18 cellular contexts compared by ENCODE assay signal in genomic region chr9:137446851-137447471, GRCh38. TPM values are rescaled to one million over a fixed set of nuclear protein-coding genes. Genes with fewer than 3 reads are reported as not detected.
DNase-seq lines count a peak whose midpoint lies in the region; ATAC-seq, FAIRE-seq and TF ChIP-seq lines count a peak whose summit lies in the region.
"Had no signal": no experiment of that assay in that cellular context is flagged by ENCODE, and none has a peak within 500 bp of the region (broad histone marks: within the 10 kb centered on the region; RNA-seq: fewer than 3 reads in every experiment).

No MANE protein-coding gene starts in this region.

- H3K27me3 ChIP-seq in transverse colon, result peaks cover 20% of the 10 kb centered on the region

- H3K4me1 Mint-ChIP-seq in activated naive CD4-positive, alpha-beta T cell treated with anti-CD3 and anti-CD28 coated beads, Interleukin-2, amount 50 U/mL, for 24 hours, result peaks cover 25% of the 10 kb centered on the region

- H3K4me1 ChIP-seq in kidney (ENCODE audit: control insufficient read depth in 1 of 2, insufficient read depth in 1 of 2, low read depth in 1 of 2, low read length in 2 of 2) (peaks cover 0 to 6% of the 10 kb centered on the region in 2 donors), transverse colon (peaks cover under 1 to 15% (median 8%) of the 10 kb centered on the region in 4 donors)

- peak overlapping the region; percentile 49 for H3K4me3 ChIP-seq in SK-N-MC
- H3K4me3 ChIP-seq in kidney (ENCODE audit: low read length in 2 of 2), result no peak overlapping the region
- no peak overlapping the region for H3K4me3 ChIP-seq in transverse colon
- H3K4me3 ChIP-seq: A549, skin epidermis had no signal

- FAIRE-seq in kidney (lab: Jason Lieb, UNC) (no peak), RCC 7860 (lab: Jason Lieb, UNC) (no peak)
- FAIRE-seq: A549, TTC549 had no signal

- no peak for TF ChIP-seq EP300 in transverse colon (IDR thresholded peaks at IDR 0.05; ENCODE audit: low read depth)

- TF ChIP-seq CTCF in kidney (IDR thresholded peaks at IDR 0.05; ENCODE audit: borderline replicate concordance, extremely low read depth, insufficient read depth) (no peak), transverse colon (IDR thresholded peaks at IDR 0.05) (no peak)

- H3K36me3 Mint-ChIP-seq in activated naive CD4-positive, alpha-beta T cell treated with anti-CD3 and anti-CD28 coated beads, Interleukin-2, amount 50 U/mL, for 24 hours, result no peaks in the 10 kb centered on the region
- peaks cover 0 to 2% of the 10 kb centered on the region in 2 donors for H3K36me3 Mint-ChIP-seq in activated naive CD4-positive, alpha-beta T cell treated with anti-CD3 and anti-CD28 coated beads, Interleukin-2, amount 50 U/mL, for 72 hours

- ATAC-seq in activated naive CD4-positive, alpha-beta T cell treated with anti-CD3 and anti-CD28 coated beads, Interleukin-2, amount 50 U/mL, for 72 hours, result no peak

- TF ChIP-seq POLR2A in transverse colon (IDR thresholded peaks at IDR 0.05), result no peak

- H3K36me3 ChIP-seq in SK-N-MC (ENCODE audit: insufficient read depth, low read length) (no peaks in the 10 kb centered on the region), kidney (ENCODE audit: control insufficient read depth in 1 of 2, insufficient read depth in 2 of 2, low read length in 2 of 2) (no peaks in the 10 kb centered on the region), transverse colon (no peaks in the 10 kb centered on the region)

- WGBS in transverse colon (ENCODE audit: low coverage in 1 of 2), 2 donors, result 57 to 76% methylated on average over 5 to 21 of the region's 21 CpGs

- peak overlapping the region; percentile 2 for H3K9ac ChIP-seq in SK-N-MC (ENCODE audit: insufficient read length)
- no peak overlapping the region for H3K9ac ChIP-seq in kidney (ENCODE audit: low read length in 2 of 2)

- H3K27ac ChIP-seq in SK-N-MC (peak overlapping the region; percentile 86), kidney (ENCODE audit: low read depth in 2 of 2, low read length in 2 of 2) (no peak overlapping the region), transverse colon (no peak overlapping the region)
- H3K27ac ChIP-seq: A549 had no signal

- no peak for DNase-seq in activated naive CD4-positive, alpha-beta T cell treated with Interleukin-2 at 50 U/mL for 16 hours
- no peak for DNase-seq in SK-N-MC (ENCODE audit: low read depth, low spot score)
- DNase-seq in kidney, result peak; percentile 67
- peak; percentile 17 for DNase-seq in transverse colon
- no peak for DNase-seq in stimulated activated CD4-positive, alpha-beta T cell treated with anti-CD3 and anti-CD28 coated beads, Interleukin-2, amount 100 ng/mL, for 24 hours
- DNase-seq in activated naive CD4-positive, alpha-beta T cell treated with anti-CD3 and anti-CD28 coated beads, Interleukin-2, amount 50 U/mL, for 72 hours (ENCODE audit: low spot score in 2 of 2), result no peak
- DNase-seq in RCC 7860 (ENCODE audit: low spot score), result no peak
- DNase-seq: activated CD8-positive, alpha-beta memory T cell treated with anti-CD3 and anti-CD28 coated beads for 24 hours; activated naive CD4-positive, alpha-beta T cell; DMS 273 treated with DMSO at 0.1 percent for 48 hours; NCI-H1436; NCI-H526 had no signal

- H3K27me3 Mint-ChIP-seq in activated naive CD4-positive, alpha-beta T cell treated with anti-CD3 and anti-CD28 coated beads, Interleukin-2, amount 50 U/mL, for 24 hours, result peaks cover 4% of the 10 kb centered on the region

- H3K9me3 ChIP-seq in SK-N-MC (ENCODE audit: low read depth, low read length) (no peaks in the 10 kb centered on the region), kidney (ENCODE audit: control insufficient read depth in 1 of 2, low read length in 2 of 2) (no peaks in the 10 kb centered on the region), transverse colon (no peaks in the 10 kb centered on the region)
- H3K9me3 ChIP-seq: A549 had no signal

- in situ Hi-C loops in transverse colon (cut with MboI; ENCODE audit: low pct_ligation_motif_present in 1 of 4, low pct_unique_long_range_greater_than_20kb in 1 of 4, low sequenced_read_pairs in 3 of 4), result no loop called here

- peak overlapping the region; percentile 85 for H3K27ac Mint-ChIP-seq in activated naive CD4-positive, alpha-beta T cell treated with anti-CD3 and anti-CD28 coated beads, Interleukin-2, amount 50 U/mL, for 24 hours
- H3K27ac Mint-ChIP-seq in activated naive CD4-positive, alpha-beta T cell treated with anti-CD3 and anti-CD28 coated beads, Interleukin-2, amount 50 U/mL, for 72 hours, result peak overlapping the region in 1 of 2 donors; percentile 62

- no peak overlapping the region for H3K4me3 Mint-ChIP-seq in activated naive CD4-positive, alpha-beta T cell treated with anti-CD3 and anti-CD28 coated beads, Interleukin-2, amount 50 U/mL, for 24 hours
- H3K4me3 Mint-ChIP-seq: central memory CD8-positive, alpha-beta T cell; neural crest cell had no signal

- no peaks in the 10 kb centered on the region for H3K9me3 Mint-ChIP-seq in activated naive CD4-positive, alpha-beta T cell treated with anti-CD3 and anti-CD28 coated beads, Interleukin-2, amount 50 U/mL, for 24 hours
- no peaks in the 10 kb centered on the region for H3K9me3 Mint-ChIP-seq in activated naive CD4-positive, alpha-beta T cell treated with anti-CD3 and anti-CD28 coated beads, Interleukin-2, amount 50 U/mL, for 72 hours
- H3K9me3 Mint-ChIP-seq: central memory CD8-positive, alpha-beta T cell; neural crest cell had no signal

- intact Hi-C loops in kidney (cut with DNase I) (no loop called here), transverse colon (cut with DNase I; ENCODE audit: low total_unique reads) (no loop called here)

RNA-seq across cellular contexts. Expression of gene ENTPD8, which starts 5.8 kb away (rescaled TPM):
- total RNA-seq in kidney (5.2 TPM), transverse colon (100 to 1,000 TPM in 1 of 4 donors, 10 to 100 TPM in 3; 20.7 to 109 (median 63.8) TPM)
- polyA plus RNA-seq in kidney (ENCODE audit: insufficient read depth, low read depth, low replicate concordance), result 5.0 TPM
- total RNA-seq in activated naive CD4-positive, alpha-beta T cell treated with anti-CD3 and anti-CD28 coated beads, Interleukin-2, amount 50 U/mL, for 72 hours, result not detected

RNA-seq across cellular contexts. Expression of gene NSMF, which starts 12.2 kb away (rescaled TPM):
- total RNA-seq in kidney (49.5 TPM), transverse colon (100 to 1,000 TPM in 1 of 4 donors, 10 to 100 TPM in 3; 44.6 to 130 (median 55.2) TPM)
- 32.7 TPM for polyA plus RNA-seq in kidney (ENCODE audit: insufficient read depth, low read depth, low replicate concordance)
- total RNA-seq in activated naive CD4-positive, alpha-beta T cell treated with anti-CD3 and anti-CD28 coated beads, Interleukin-2, amount 50 U/mL, for 72 hours, result 10 to 100 TPM; 12.0 to 61.3 TPM

RNA-seq across cellular contexts. Expression of gene NOXA1, which starts 23.8 kb away (rescaled TPM):
- total RNA-seq in kidney, result 21.8 TPM
- 19.1 TPM for polyA plus RNA-seq in kidney (ENCODE audit: insufficient read depth, low read depth, low replicate concordance)
- 10 to 100 TPM; 19.7 to 53.9 (median 40.8) TPM for total RNA-seq in transverse colon
- total RNA-seq in activated naive CD4-positive, alpha-beta T cell treated with anti-CD3 and anti-CD28 coated beads, Interleukin-2, amount 50 U/mL, for 72 hours, result 1 to 10 TPM in 1 of 2 donors, not detected in 1; 1.5 TPM

RNA-seq across cellular contexts. Expression of gene EXD3, which starts 24.0 kb away (rescaled TPM):
- 44.5 TPM for total RNA-seq in kidney
- polyA plus RNA-seq in kidney (ENCODE audit: insufficient read depth, low read depth, low replicate concordance), result 18.9 TPM
- total RNA-seq in transverse colon, result 100 to 1,000 TPM in 1 of 4 donors, 10 to 100 TPM in 3; 47.6 to 228 (median 74.2) TPM
- 10 to 100 TPM in 1 of 2 donors, 1 to 10 TPM in 1; 7.9 to 14.8 TPM for total RNA-seq in activated naive CD4-positive, alpha-beta T cell treated with anti-CD3 and anti-CD28 coated beads, Interleukin-2, amount 50 U/mL, for 72 hours

Comparison
In these comparisons a context has a peak if more than half of its experiments do, and no peak if none do; other contexts are left out.
1. DNase-seq: peak in kidney (single experiment) and transverse colon (single experiment); none in activated naive CD4-positive, alpha-beta T cell treated with Interleukin-2 at 50 U/mL for 16 hours (single experiment), SK-N-MC (single experiment), stimulated activated CD4-positive, alpha-beta T cell treated with anti-CD3 and anti-CD28 coated beads, Interleukin-2, amount 100 ng/mL, for 24 hours (0 of 2), activated naive CD4-positive, alpha-beta T cell treated with anti-CD3 and anti-CD28 coated beads, Interleukin-2, amount 50 U/mL, for 72 hours (0 of 2) and RCC 7860 (single experiment).